ENCODE assay signal across 1 cellular context in genomic region chr5:66207800-66208561, GRCh38.
TF ChIP-seq lines count a peak whose summit lies in the region.

No MANE protein-coding gene starts in this region.

TF ChIP-seq in IMR-90, 13 proteins besides CTCF, POLR2A, EP300 and RAD21:
- TF ChIP-seq RFX5 (IDR thresholded peaks at IDR 0.05; ENCODE audit: low read depth, low read length) (no peak), BHLHE40 (IDR thresholded peaks at IDR 0.05; ENCODE audit: low read depth, low read length) (no peak), ELK1 (IDR thresholded peaks at IDR 0.05; ENCODE audit: borderline replicate concordance, low read depth, low read length) (no peak), MAFK (IDR thresholded peaks at IDR 0.05; ENCODE audit: low read depth, low read length) (no peak), FOS (IDR thresholded peaks at IDR 0.05; ENCODE audit: low read depth, low read length) (no peak), NFE2L2 (IDR thresholded peaks at IDR 0.05; ENCODE audit: low read depth, low read length) (no peak), MXI1 (IDR thresholded peaks at IDR 0.05; ENCODE audit: borderline replicate concordance, low read depth, low read length) (no peak), MAZ (IDR thresholded peaks at IDR 0.05; ENCODE audit: borderline replicate concordance, low read depth, low read length) (no peak), USF2 (IDR thresholded peaks at IDR 0.05; ENCODE audit: low read depth, low read length) (no peak), CEBPB (IDR thresholded peaks at IDR 0.05; ENCODE audit: low read depth, low read length) (no peak), CHD1 (IDR thresholded peaks at IDR 0.05; ENCODE audit: low read depth, low read length) (no peak), SMC3 (IDR thresholded peaks at IDR 0.05; ENCODE audit: low read depth, low read length) (no peak), RCOR1 (IDR thresholded peaks at IDR 0.05; ENCODE audit: insufficient replicate concordance, low read length) (no peak)
